18 cellular contexts compared by ENCODE assay signal in genomic region chr7:101206665-101207042, GRCh38. TPM values are rescaled to one million over a fixed set of nuclear protein-coding genes. Genes with fewer than 3 reads are reported as not detected.
DNase-seq lines count a peak whose midpoint lies in the region; ATAC-seq and TF ChIP-seq lines count a peak whose summit lies in the region.
"Had no signal": no experiment of that assay in that cellular context is flagged by ENCODE, and none has a peak within 500 bp of the region (broad histone marks: within the 10 kb centered on the region; RNA-seq: fewer than 3 reads in every experiment).

No MANE protein-coding gene starts in this region.

- H3K4me1 ChIP-seq in HEK293 (ENCODE audit: control insufficient read depth, insufficient read depth, low read length) (no peaks in the 10 kb centered on the region), heart right ventricle (peaks cover 4 to 24% (median 8%) of the 10 kb centered on the region in 9 donors)
- H3K4me1 ChIP-seq: BE2C had no signal

- intact Hi-C loops in heart right ventricle (cut with DNase I): no loop called here

- TF ChIP-seq CTCF in HEK293 (tag by site-specific recombination; IDR thresholded peaks at IDR 0.05): no peak
- TF ChIP-seq CTCF in NB4 (IDR thresholded peaks at IDR 0.05; ENCODE audit: low read depth, low read length): no peak
- TF ChIP-seq CTCF in nephron progenitor cell (IDR thresholded peaks at IDR 0.05): no peak
- no peak for TF ChIP-seq CTCF in heart right ventricle (IDR thresholded peaks at IDR 0.05)

- ATAC-seq in heart right ventricle (no peak), GM21423 (IDR thresholded peaks at IDR 0.05; ENCODE audit: unreplicated experiment) (no peak)

- POLR2A ChIA-PET in HEK293 (lab: Yijun Ruan, JAX): no interaction called here

- H3K27ac ChIP-seq in HEK293 (ENCODE audit: extremely low read depth, low read depth, low read length): no peak overlapping the region
- no peak overlapping the region for H3K27ac ChIP-seq in heart right ventricle
- H3K27ac ChIP-seq: C4-2B had no signal

- H3K4me3 ChIP-seq in HEK293 (ENCODE audit: low read depth, low read length) (no peak overlapping the region), NB4 (ENCODE audit: low read depth, low read length) (no peak overlapping the region), heart right ventricle (no peak overlapping the region)

- WGBS in heart right ventricle, 2 donors: 90 to 95% methylated on average over 19 of the region's 19 CpGs

- no peaks in the 10 kb centered on the region for H3K4me1 Mint-ChIP-seq in nephron progenitor cell
- H3K4me1 Mint-ChIP-seq: H9 had no signal

- DNase-seq in NB4 (ENCODE audit: low read depth) (peak; percentile 42), nephron progenitor cell (no peak), heart right ventricle (no peak), DMS53 treated with DMSO at 0.1 percent for 48 hours (lab: John Stamatoyannopoulos, UW; ENCODE audit: unreplicated experiment) (no peak), cerebellum (ENCODE audit: low spot score) (no peak)
- DNase-seq: ACHN; BE2C; Caco-2; CD4-positive, alpha-beta T cell; DMS79; GF-D8; H9; KBM-7 had no signal

- no peak overlapping the region for H3K4me3 Mint-ChIP-seq in nephron progenitor cell
- H3K4me3 Mint-ChIP-seq: CD4-positive, alpha-beta T cell; H9; IgD-negative memory B cell had no signal

- H3K36me3 ChIP-seq in HEK293 (ENCODE audit: control insufficient read depth in 2 of 2, insufficient read depth in 1 of 2, low read length in 2 of 2): peaks cover 0 to 25% of the 10 kb centered on the region in 2 experiments; a peak in 2 of 3 replicates
- H3K36me3 ChIP-seq in heart right ventricle: peaks cover 0 to 60% (median 19%) of the 10 kb centered on the region in 9 donors

- H3K9me3 ChIP-seq in HEK293 (ENCODE audit: control insufficient read depth, insufficient read depth, low read depth, low read length) (no peaks in the 10 kb centered on the region), heart right ventricle (no peaks in the 10 kb centered on the region)
- H3K9me3 ChIP-seq: BE2C, Caco-2 had no signal

- peaks cover 40% of the 10 kb centered on the region for H3K27me3 Mint-ChIP-seq in nephron progenitor cell (ENCODE audit: low read depth, poor library complexity)

- CTCF ChIA-PET in HEK293 (lab: Yijun Ruan, JAX): interaction anchor here (0.6 to 0.9 kb wide), 2 partner anchors 20 to 63 kb away, joined by 3 to 6 read pairs; no protein-coding TSS in a partner anchor

- peaks cover 22% of the 10 kb centered on the region for H3K36me3 Mint-ChIP-seq in nephron progenitor cell (ENCODE audit: low read depth)

- H3K27me3 ChIP-seq in heart right ventricle: peaks cover 12 to 29% (median 20%) of the 10 kb centered on the region in 7 donors
- H3K27me3 ChIP-seq: BE2C had no signal

- peak overlapping the region; percentile 47 for H3K27ac Mint-ChIP-seq in nephron progenitor cell
- H3K27ac Mint-ChIP-seq: CD4-positive, alpha-beta T cell; IgD-negative memory B cell had no signal

- no peak for TF ChIP-seq POLR2A in NB4 (IDR thresholded peaks at IDR 0.05; ENCODE audit: extremely low read depth, insufficient read length)

- no peaks in the 10 kb centered on the region for H3K9me3 Mint-ChIP-seq in nephron progenitor cell
- H3K9me3 Mint-ChIP-seq: CD4-positive, alpha-beta T cell; H9; IgD-negative memory B cell had no signal

TF ChIP-seq in HEK293, 187 proteins besides CTCF, POLR2A, EP300 and RAD21:
- peak; percentile 32; the same call in 1 of the 2 replicates for TF ChIP-seq MYNN (tag by site-specific recombination; IDR thresholded peaks at IDR 0.05; ENCODE audit: borderline replicate concordance)
- TF ChIP-seq MEIS1 (CRISPR knock-in tag; IDR thresholded peaks at IDR 0.05; ENCODE audit: borderline replicate concordance): no peak

RNA-seq across cellular contexts. Expression of gene MOGAT3, which starts 5.8 kb away (rescaled TPM):
- total RNA-seq in heart right ventricle: not detected
- polyA plus RNA-seq in heart right ventricle: not detected
- total RNA-seq in cerebellum: not detected
- total RNA-seq: Daoy had no signal
- polyA plus RNA-seq: IgD-negative memory B cell had no signal

RNA-seq across cellular contexts. Expression of gene PLOD3, which starts 10.7 kb away (rescaled TPM):
- total RNA-seq in heart right ventricle (10 to 100 TPM; 27.1 to 56.4 (median 36.0) TPM), cerebellum (13.4 TPM)
- 10 to 100 TPM; 35.4 to 61.2 TPM for polyA plus RNA-seq in heart right ventricle

RNA-seq across cellular contexts. Expression of gene ZNHIT1, which starts 11.3 kb away (rescaled TPM):
- 10 to 100 TPM; 45.4 to 59.3 (median 49.8) TPM for total RNA-seq in heart right ventricle
- 100 to 1,000 TPM in 1 of 2 donors, 10 to 100 TPM in 1; 99.2 to 194 TPM for polyA plus RNA-seq in heart right ventricle
- total RNA-seq in cerebellum: 22.0 TPM

RNA-seq across cellular contexts. Expression of gene NAT16, which starts 26.6 kb away (rescaled TPM):
- total RNA-seq in heart right ventricle (not detected), cerebellum (2.1 TPM)
- polyA plus RNA-seq in heart right ventricle: not detected
- total RNA-seq: Caco-2; CD4-positive, alpha-beta T cell; Daoy had no signal
- polyA plus RNA-seq: IgD-negative memory B cell had no signal

RNA-seq across cellular contexts. Expression of gene CLDN15, which starts 30.9 kb away (rescaled TPM):
- total RNA-seq in heart right ventricle (1 to 10 TPM; 1.2 to 3.3 (median 1.7) TPM), cerebellum (5.4 TPM)
- polyA plus RNA-seq in heart right ventricle: 1 to 10 TPM; 3.8 to 5.4 TPM
